ENCODE assay signal across 19 cellular contexts in genomic region chr11:69557266-69557665, GRCh38.
DNase-seq lines count a peak whose midpoint lies in the region; ATAC-seq and TF ChIP-seq lines count a peak whose summit lies in the region.
"Had no signal": no experiment of that assay in that cellular context is flagged by ENCODE, and none has a peak within 500 bp of the region (broad histone marks: within the 10 kb centered on the region; RNA-seq: fewer than 3 reads in every experiment).

No MANE protein-coding gene starts in this region.

- H3K27ac ChIP-seq in coronary artery (no peak overlapping the region), suprapubic skin (no peak overlapping the region)
- H3K27ac ChIP-seq: A549 had no signal

- no peaks in the 10 kb centered on the region for H3K36me3 ChIP-seq in suprapubic skin
- H3K36me3 ChIP-seq: HAP-1 had no signal

- TF ChIP-seq POLR2A in suprapubic skin (IDR thresholded peaks at IDR 0.05): no peak

- WGBS in suprapubic skin: 97% methylated on average over 7 of the region's 7 CpGs

- no peak for TF ChIP-seq CTCF in coronary artery (IDR thresholded peaks at IDR 0.05)
- no peak for TF ChIP-seq CTCF in suprapubic skin (IDR thresholded peaks at IDR 0.05)

- ATAC-seq in stimulated activated naive CD8-positive, alpha-beta T cell treated with anti-CD3 and anti-CD28 coated beads, Interleukin-15, amount 100 ng/mL, for 72 hours: no peak
- ATAC-seq: A549, GM23338 had no signal

- H3K36me3 Mint-ChIP-seq in activated naive CD4-positive, alpha-beta T cell treated with anti-CD3 and anti-CD28 coated beads, Interleukin-2, amount 50 U/mL, for 24 hours: no peaks in the 10 kb centered on the region
- no peaks in the 10 kb centered on the region for H3K36me3 Mint-ChIP-seq in activated T-cell treated with anti-CD3 and anti-CD28 coated beads, Interleukin-2, amount 50 U/mL, for 24 hours (ENCODE audit: low read depth)
- H3K36me3 Mint-ChIP-seq: CD4-positive, alpha-beta memory T cell had no signal

- no peak for TF ChIP-seq EP300 in suprapubic skin (IDR thresholded peaks at IDR 0.05)

- DNase-seq in activated naive CD4-positive, alpha-beta T cell treated with Interleukin-2 at 50 U/mL for 16 hours: no peak
- peak; percentile 55 for DNase-seq in coronary artery (ENCODE audit: low spot score)
- peak; percentile 36 to 56 for DNase-seq in suprapubic skin (ENCODE audit: low spot score in 2 of 2)
- no peak for DNase-seq in stimulated activated naive CD8-positive, alpha-beta T cell treated with anti-CD3 and anti-CD28 coated beads, Interleukin-15, amount 100 ng/mL, for 72 hours
- DNase-seq in activated T-cell treated with anti-CD3 and anti-CD28 coated beads, Interleukin-2, amount 50 U/mL, for 24 hours: no peak
- DNase-seq: 8988T; ACHN; C1 segment of cervical spinal cord; Calu3; CD4-positive, alpha-beta memory T cell; COR-L47; DMS53; DMS79 treated with DMSO at 0.1 percent for 48 hours; GF-D8; HFFc6 had no signal

- H3K27ac Mint-ChIP-seq in activated naive CD4-positive, alpha-beta T cell treated with anti-CD3 and anti-CD28 coated beads, Interleukin-2, amount 50 U/mL, for 24 hours: peak overlapping the region; percentile 33
- no peak overlapping the region for H3K27ac Mint-ChIP-seq in stimulated activated naive CD8-positive, alpha-beta T cell treated with anti-CD3 and anti-CD28 coated beads, Interleukin-15, amount 100 ng/mL, for 72 hours
- no peak overlapping the region for H3K27ac Mint-ChIP-seq in activated T-cell treated with anti-CD3 and anti-CD28 coated beads, Interleukin-2, amount 50 U/mL, for 24 hours
- H3K27ac Mint-ChIP-seq: GM23338, HFFc6 had no signal

- H3K4me3 Mint-ChIP-seq in activated naive CD4-positive, alpha-beta T cell treated with anti-CD3 and anti-CD28 coated beads, Interleukin-2, amount 50 U/mL, for 24 hours: no peak overlapping the region
- H3K4me3 Mint-ChIP-seq in stimulated activated naive CD8-positive, alpha-beta T cell treated with anti-CD3 and anti-CD28 coated beads, Interleukin-15, amount 100 ng/mL, for 72 hours: no peak overlapping the region
- no peak overlapping the region for H3K4me3 Mint-ChIP-seq in activated T-cell treated with anti-CD3 and anti-CD28 coated beads, Interleukin-2, amount 50 U/mL, for 24 hours
- H3K4me3 Mint-ChIP-seq: GM23338, HFFc6 had no signal

- H3K27me3 Mint-ChIP-seq in activated naive CD4-positive, alpha-beta T cell treated with anti-CD3 and anti-CD28 coated beads, Interleukin-2, amount 50 U/mL, for 24 hours: peaks cover 6% of the 10 kb centered on the region
- H3K27me3 Mint-ChIP-seq in stimulated activated naive CD8-positive, alpha-beta T cell treated with anti-CD3 and anti-CD28 coated beads, Interleukin-15, amount 100 ng/mL, for 72 hours: peaks cover 42% of the 10 kb centered on the region
- H3K27me3 Mint-ChIP-seq in activated T-cell treated with anti-CD3 and anti-CD28 coated beads, Interleukin-2, amount 50 U/mL, for 24 hours: peaks cover 40% of the 10 kb centered on the region

- peaks cover 36% of the 10 kb centered on the region for H3K4me1 Mint-ChIP-seq in activated naive CD4-positive, alpha-beta T cell treated with anti-CD3 and anti-CD28 coated beads, Interleukin-2, amount 50 U/mL, for 24 hours
- H3K4me1 Mint-ChIP-seq in stimulated activated naive CD8-positive, alpha-beta T cell treated with anti-CD3 and anti-CD28 coated beads, Interleukin-15, amount 100 ng/mL, for 72 hours: peaks cover 21% of the 10 kb centered on the region
- H3K4me1 Mint-ChIP-seq in activated T-cell treated with anti-CD3 and anti-CD28 coated beads, Interleukin-2, amount 50 U/mL, for 24 hours (ENCODE audit: low read depth): peaks cover 20% of the 10 kb centered on the region
- H3K4me1 Mint-ChIP-seq: GM23338 had no signal

- H3K9me3 ChIP-seq in suprapubic skin: no peaks in the 10 kb centered on the region
- H3K9me3 ChIP-seq: A549, HAP-1 had no signal

- H3K4me1 ChIP-seq in suprapubic skin: peaks cover 5% of the 10 kb centered on the region
- H3K4me1 ChIP-seq: A549, HAP-1 had no signal

- no peaks in the 10 kb centered on the region for H3K27me3 ChIP-seq in suprapubic skin

- H3K9me3 Mint-ChIP-seq in activated naive CD4-positive, alpha-beta T cell treated with anti-CD3 and anti-CD28 coated beads, Interleukin-2, amount 50 U/mL, for 24 hours: peaks cover 8% of the 10 kb centered on the region
- H3K9me3 Mint-ChIP-seq in stimulated activated naive CD8-positive, alpha-beta T cell treated with anti-CD3 and anti-CD28 coated beads, Interleukin-15, amount 100 ng/mL, for 72 hours: peaks cover under 1% of the 10 kb centered on the region in 2 donors
- peaks cover 3% of the 10 kb centered on the region for H3K9me3 Mint-ChIP-seq in activated T-cell treated with anti-CD3 and anti-CD28 coated beads, Interleukin-2, amount 50 U/mL, for 24 hours
- H3K9me3 Mint-ChIP-seq: HFFc6 had no signal

- H3K4me3 ChIP-seq in coronary artery: no peak overlapping the region
- no peak overlapping the region for H3K4me3 ChIP-seq in suprapubic skin
- H3K4me3 ChIP-seq: A549, GM23338, HAP-1 had no signal

Comparison
In these comparisons a context has a peak if more than half of its experiments do, and no peak if none do; other contexts are left out.
1. DNase-seq: peak in coronary artery (single experiment) and suprapubic skin (2 of 2); none in activated naive CD4-positive, alpha-beta T cell treated with Interleukin-2 at 50 U/mL for 16 hours (single experiment), stimulated activated naive CD8-positive, alpha-beta T cell treated with anti-CD3 and anti-CD28 coated beads, Interleukin-15, amount 100 ng/mL, for 72 hours (0 of 2) and activated T-cell treated with anti-CD3 and anti-CD28 coated beads, Interleukin-2, amount 50 U/mL, for 24 hours (single experiment).